ENCODE assay signal across 24 cellular contexts in the genomic region with DNA sequence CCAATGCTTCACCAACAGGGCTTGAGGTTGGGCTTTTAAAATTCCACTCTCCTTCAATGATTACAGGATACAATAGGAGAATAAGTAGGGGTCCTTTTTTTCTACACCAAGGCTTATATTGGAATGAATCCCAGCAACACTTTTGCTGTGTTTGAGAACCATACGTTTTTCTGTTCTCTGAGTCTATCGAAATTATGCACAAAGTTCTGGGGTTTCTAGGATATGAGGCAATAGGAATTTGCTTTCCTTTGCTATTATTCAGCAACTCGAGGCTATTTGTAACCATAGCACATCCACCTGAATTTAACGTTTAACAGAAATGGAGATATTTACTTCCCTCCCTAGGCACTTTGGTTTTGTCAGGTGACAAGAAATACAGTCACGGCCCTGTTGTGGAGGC.
"Had no signal": no experiment of that assay in that cellular context is flagged by ENCODE, and none has a peak within 500 bp of the region (broad histone marks: within the 10 kb centered on the region; RNA-seq: fewer than 3 reads in every experiment).

No MANE protein-coding gene starts in this region.

- DNase-seq: activated CD4-positive, alpha-beta memory T cell treated with anti-CD3 and anti-CD28 coated beads, Interleukin-2, amount 10 ng/mL, durations not matched to agents 7 days and 5 days; activated CD4-positive, CD25-positive, alpha-beta regulatory T cell treated with anti-CD3 and anti-CD28 coated beads, Interleukin-2, amount 50 U/mL, for 72 hours; activated CD8-positive, alpha-beta memory T cell treated with anti-CD3 and anti-CD28 coated beads, Interleukin-2, amount 50 U/mL, for 48 hours; activated gamma-delta T cell; activated naive CD4-positive, alpha-beta T cell treated with anti-CD3 and anti-CD28 coated beads, Interleukin-2, amount 10 ng/mL, durations not matched to agents 7 days and 5 days; activated T-cell treated with anti-CD3 and anti-CD28 coated beads, Interleukin-2, amount 50 U/mL, for 24 hours; amniotic stem cell; body of pancreas; cerebellar nuclear complex; cortex of kidney; effector memory CD8-positive, alpha-beta T cell; erythroblast; left cardiac atrium; left ventricle myocardium superior; mammary epithelial cell; stimulated activated CD4-positive, alpha-beta T cell treated with anti-CD3 and anti-CD28 coated beads, Interleukin-12 subunit alpha, Interleukin-12 subunit beta, amount 100 ng/mL, for 4 hours; stimulated activated CD4-positive, alpha-beta T cell treated with anti-CD3 and anti-CD28 coated beads, Interleukin-4, amount 100 ng/mL, for 1 hour; T-helper 17 cell; T1000 had no signal

- H3K4me3 ChIP-seq: body of pancreas, cardiac muscle cell, gastroesophageal sphincter, hepatocyte, skin epidermis, vagina had no signal
